Comparison of ENCODE assay signal across 8 cellular contexts in the genomic region with DNA sequence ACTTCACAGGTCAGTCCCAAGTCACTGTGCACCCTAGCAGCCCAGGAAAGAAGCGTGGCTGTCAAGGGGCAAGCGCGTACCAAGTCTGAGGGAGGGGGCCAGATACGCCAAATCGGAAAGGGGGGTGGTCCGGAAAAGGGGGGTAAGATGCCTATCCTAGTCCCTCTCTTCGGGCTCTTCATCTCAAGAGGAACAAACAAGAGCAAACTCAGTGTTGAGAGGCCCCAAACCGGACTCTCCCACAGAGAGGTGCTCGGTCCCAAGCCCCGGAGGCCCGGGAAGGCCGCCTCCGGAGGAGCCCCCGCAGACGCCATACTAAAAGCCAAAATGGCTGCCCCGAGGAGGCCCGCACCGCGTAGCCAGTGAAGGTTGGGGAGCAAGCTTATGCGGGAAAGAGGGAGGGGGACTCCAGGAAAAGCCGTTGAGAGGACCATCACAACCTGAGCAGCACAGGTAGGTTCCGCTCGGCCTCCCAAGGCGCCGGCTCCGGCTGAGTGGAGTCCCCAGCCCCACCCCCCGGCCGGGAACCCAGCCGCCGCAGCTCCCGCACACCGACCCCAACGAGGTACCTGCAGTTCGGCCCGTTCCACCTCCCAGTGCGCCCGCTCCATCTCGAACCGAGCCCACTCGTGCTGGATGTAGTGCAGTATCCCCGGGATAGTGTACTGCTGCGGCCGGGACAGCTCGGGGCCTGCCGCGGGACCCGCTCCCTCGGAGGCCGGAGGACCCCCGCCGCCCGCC. TPM values are rescaled to one million over a fixed set of nuclear protein-coding genes. Genes with fewer than 3 reads are reported as not detected.
DNase-seq lines count a peak whose midpoint lies in the region; ATAC-seq lines count a peak whose summit lies in the region.

A gene with protein sequence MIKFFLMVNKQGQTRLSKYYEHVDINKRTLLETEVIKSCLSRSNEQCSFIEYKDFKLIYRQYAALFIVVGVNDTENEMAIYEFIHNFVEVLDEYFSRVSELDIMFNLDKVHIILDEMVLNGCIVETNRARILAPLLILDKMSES (plus strand): TSS at position 315 of the 741 bp plus-strand sequence. CDS start 40,548 bp downstream, outside the sequence.

- intact Hi-C loops in left colon (cut with DNase I, micrococcal nuclease) = no loop called here

- DNase-seq in COLO668 (lab: John Stamatoyannopoulos, UW; ENCODE audit: unreplicated experiment) (peak; percentile 60), NCI-H1105 (lab: John Stamatoyannopoulos, UW) (peak; percentile 25), cerebellar cortex (ENCODE audit: low spot score) (peak; percentile 40), left colon (peak; percentile 47 to 66), GM19238 (ENCODE audit: insufficient read length, low spot score) (no peak)
- DNase-seq in activated CD4-positive, alpha-beta T cell treated with anti-CD3 and anti-CD28 coated beads for 1 hour = peak; percentile 32
- DNase-seq in stimulated activated CD4-positive, alpha-beta T cell treated with anti-CD3 and anti-CD28 coated beads, Interleukin-1b, Interleukin-23, amount 100 ng/mL, for 4 hours (ENCODE audit: low read depth in 2 of 2) = peak; percentile 31 to 33

- ATAC-seq in GM21529 (IDR thresholded peaks at IDR 0.05; ENCODE audit: unreplicated experiment) = peak; percentile 22
- peak; percentile 26 for ATAC-seq in left colon

RNA-seq across cellular contexts. Expression of the gene that starts here (rescaled TPM):
- 1 to 10 TPM; 4.9 to 5.0 TPM for total RNA-seq in left colon
